ENCODE assay signal across 30 cellular contexts in genomic region chr6:34583861-34584604, GRCh38. TPM values are rescaled to one million over a fixed set of nuclear protein-coding genes. Genes with fewer than 3 reads are reported as not detected.
A peak's percentile ranks its signal among the peaks of the same experiment; 100 is the strongest.
DNase-seq lines count a peak whose midpoint lies in the region; ATAC-seq and TF ChIP-seq lines count a peak whose summit lies in the region.
"Had no signal": no experiment of that assay in that cellular context is flagged by ENCODE, and none has a peak within 500 bp of the region (broad histone marks: within the 10 kb centered on the region; RNA-seq: fewer than 3 reads in every experiment).

No MANE protein-coding gene starts in this region.

- no peaks in the 10 kb centered on the region for H3K36me3 Mint-ChIP-seq in activated CD4-positive, alpha-beta T cell treated with anti-CD3 and anti-CD28 coated beads, Interleukin-2, amount 10 ng/mL, durations not matched to agents 7 days and 5 days (ENCODE audit: low read depth)
- no peaks in the 10 kb centered on the region for H3K36me3 Mint-ChIP-seq in CD4-positive, CD25-positive, alpha-beta regulatory T cell
- H3K36me3 Mint-ChIP-seq in activated T-helper 2 cell treated with anti-CD3 and anti-CD28 coated beads, Interferon-gamma antibody, Interleukin-2, Interleukin-4, amounts not matched to agents 10 μg/mL and 5 μg/mL and 100 μg/mL, durations not matched to agents 14 hours and 24 hours and 36 hours (ENCODE audit: low read depth) = no peaks in the 10 kb centered on the region
- H3K36me3 Mint-ChIP-seq: naive thymus-derived CD4-positive, alpha-beta T cell; WTC11 had no signal

- in situ Hi-C loops in GM13976 (cut with MboI; ENCODE audit: low sequenced_read_pairs, unreplicated experiment) = no loop called here

- peak overlapping the region; percentile 34 for H3K27ac Mint-ChIP-seq in activated CD4-positive, alpha-beta T cell treated with anti-CD3 and anti-CD28 coated beads, Interleukin-2, amount 10 ng/mL, durations not matched to agents 7 days and 5 days
- peak overlapping the region; percentile 15 to 64 (median 61) for H3K27ac Mint-ChIP-seq in CD4-positive, CD25-positive, alpha-beta regulatory T cell
- peak overlapping the region; percentile 27 for H3K27ac Mint-ChIP-seq in activated T-helper 2 cell treated with anti-CD3 and anti-CD28 coated beads, Interferon-gamma antibody, Interleukin-2, Interleukin-4, amounts not matched to agents 10 μg/mL and 5 μg/mL and 100 μg/mL, durations not matched to agents 14 hours and 24 hours and 36 hours
- H3K27ac Mint-ChIP-seq: activated CD8-positive, alpha-beta memory T cell treated with anti-CD3 and anti-CD28 coated beads, Interleukin-2, amount 10 ng/mL, durations not matched to agents 7 days and 5 days; dendritic cell treated with granulocyte-macrophage colony-stimulating factor and Interleukin-4, amounts not matched to agents 40 ng/mL and 50 ng/mL, for 4 days had no signal

- H3K9me3 ChIP-seq in CD4-positive, CD25-positive, alpha-beta regulatory T cell (ENCODE audit: control insufficient read depth in 2 of 2, low read length in 2 of 2) = no peaks in the 10 kb centered on the region
- no peaks in the 10 kb centered on the region for H3K9me3 ChIP-seq in prostate gland
- H3K9me3 ChIP-seq: esophagus muscularis mucosa, heart left ventricle, Peyer's patch had no signal

- no peaks in the 10 kb centered on the region for H3K4me1 ChIP-seq in CD4-positive, CD25-positive, alpha-beta regulatory T cell (ENCODE audit: control insufficient read depth, insufficient read depth, low read length, poor library complexity, severe bottlenecking)
- no peaks in the 10 kb centered on the region for H3K4me1 ChIP-seq in prostate gland (replicated peaks)
- H3K4me1 ChIP-seq: foreskin keratinocyte, Peyer's patch had no signal

- no peaks in the 10 kb centered on the region for H3K27me3 ChIP-seq in CD4-positive, CD25-positive, alpha-beta regulatory T cell (ENCODE audit: control insufficient read depth, insufficient read depth, low read length)
- no peaks in the 10 kb centered on the region for H3K27me3 ChIP-seq in prostate gland (replicated peaks; ENCODE audit: insufficient read depth)
- H3K27me3 ChIP-seq: esophagus muscularis mucosa, foreskin keratinocyte, heart left ventricle, Peyer's patch had no signal

- H3K4me3 Mint-ChIP-seq in activated CD4-positive, alpha-beta T cell treated with anti-CD3 and anti-CD28 coated beads, Interleukin-2, amount 10 ng/mL, durations not matched to agents 7 days and 5 days = no peak overlapping the region
- no peak overlapping the region for H3K4me3 Mint-ChIP-seq in CD4-positive, CD25-positive, alpha-beta regulatory T cell
- H3K4me3 Mint-ChIP-seq in activated T-helper 2 cell treated with anti-CD3 and anti-CD28 coated beads, Interferon-gamma antibody, Interleukin-2, Interleukin-4, amounts not matched to agents 10 μg/mL and 5 μg/mL and 100 μg/mL, durations not matched to agents 14 hours and 24 hours and 36 hours (ENCODE audit: low read depth) = no peak overlapping the region
- H3K4me3 Mint-ChIP-seq: activated CD8-positive, alpha-beta memory T cell treated with anti-CD3 and anti-CD28 coated beads, Interleukin-2, amount 10 ng/mL, durations not matched to agents 7 days and 5 days; dendritic cell treated with granulocyte-macrophage colony-stimulating factor and Interleukin-4, amounts not matched to agents 40 ng/mL and 50 ng/mL, for 4 days; naive thymus-derived CD4-positive, alpha-beta T cell; stimulated activated naive B cell treated with anti-CD40 and anti-IgM and Interleukin-4, amounts not matched to agents 10 μg/mL and 1 μg/mL and 100 μg/mL, for 72 hours; WTC11 had no signal

- WGBS in prostate gland = 60% methylated on average over 5 of the region's 5 CpGs

- DNase-seq in activated CD4-positive, alpha-beta T cell treated with anti-CD3 and anti-CD28 coated beads, Interleukin-2, amount 10 ng/mL, durations not matched to agents 7 days and 5 days = no peak
- no peak for DNase-seq in activated CD4-positive, alpha-beta T cell treated with anti-CD3 and anti-CD28 coated beads for 48 hours
- no peak for DNase-seq in CD4-positive, CD25-positive, alpha-beta regulatory T cell
- DNase-seq in activated T-helper 2 cell treated with anti-CD3 and anti-CD28 coated beads, Interferon-gamma antibody, Interleukin-2, Interleukin-4, amounts not matched to agents 10 μg/mL and 5 μg/mL and 100 μg/mL, durations not matched to agents 14 hours and 24 hours and 36 hours (ENCODE audit: low spot score) = no peak
- DNase-seq in mesenteric fat pad (ENCODE audit: low spot score) = peak; percentile 81
- no peak for DNase-seq in prostate gland (ENCODE audit: low spot score)
- DNase-seq in GM13976 (ENCODE audit: low spot score) = no peak
- DNase-seq: activated CD8-positive, alpha-beta memory T cell treated with anti-CD3 and anti-CD28 coated beads, Interleukin-2, amount 10 ng/mL, durations not matched to agents 7 days and 5 days; central memory CD4-positive, alpha-beta T cell; foreskin keratinocyte; heart left ventricle; kidney glomerular epithelial cell; naive thymus-derived CD4-positive, alpha-beta T cell; NCI-H1092 treated with DMSO at 0.1 percent for 48 hours; NCI-H1694 treated with DMSO at 0.1 percent for 48 hours; NCI-H82; SIG-M5; stimulated activated naive B cell treated with anti-CD40 and anti-IgM and Interleukin-4, amounts not matched to agents 10 μg/mL and 1 μg/mL and 100 μg/mL, for 72 hours had no signal

- H3K4me3 ChIP-seq in CD4-positive, CD25-positive, alpha-beta regulatory T cell (ENCODE audit: low read depth, low read length) = no peak overlapping the region
- no peak overlapping the region for H3K4me3 ChIP-seq in prostate gland
- H3K4me3 ChIP-seq: esophagus muscularis mucosa, GM23248, heart left ventricle, Peyer's patch had no signal

- H3K36me3 ChIP-seq in CD4-positive, CD25-positive, alpha-beta regulatory T cell (ENCODE audit: control insufficient read depth, insufficient read depth, low read length) = peaks cover 26% of the 10 kb centered on the region
- no peaks in the 10 kb centered on the region for H3K36me3 ChIP-seq in prostate gland

- H3K4me1 Mint-ChIP-seq in activated CD4-positive, alpha-beta T cell treated with anti-CD3 and anti-CD28 coated beads, Interleukin-2, amount 10 ng/mL, durations not matched to agents 7 days and 5 days = no peaks in the 10 kb centered on the region
- H3K4me1 Mint-ChIP-seq in CD4-positive, CD25-positive, alpha-beta regulatory T cell = peaks cover 0 to 5% (median 2%) of the 10 kb centered on the region in 4 donors
- H3K4me1 Mint-ChIP-seq in activated T-helper 2 cell treated with anti-CD3 and anti-CD28 coated beads, Interferon-gamma antibody, Interleukin-2, Interleukin-4, amounts not matched to agents 10 μg/mL and 5 μg/mL and 100 μg/mL, durations not matched to agents 14 hours and 24 hours and 36 hours (ENCODE audit: low read depth) = peaks cover 9% of the 10 kb centered on the region
- H3K4me1 Mint-ChIP-seq: activated CD8-positive, alpha-beta memory T cell treated with anti-CD3 and anti-CD28 coated beads, Interleukin-2, amount 10 ng/mL, durations not matched to agents 7 days and 5 days had no signal

- H3K9me3 Mint-ChIP-seq in activated CD4-positive, alpha-beta T cell treated with anti-CD3 and anti-CD28 coated beads, Interleukin-2, amount 10 ng/mL, durations not matched to agents 7 days and 5 days = no peaks in the 10 kb centered on the region
- no peaks in the 10 kb centered on the region for H3K9me3 Mint-ChIP-seq in CD4-positive, CD25-positive, alpha-beta regulatory T cell
- H3K9me3 Mint-ChIP-seq in activated T-helper 2 cell treated with anti-CD3 and anti-CD28 coated beads, Interferon-gamma antibody, Interleukin-2, Interleukin-4, amounts not matched to agents 10 μg/mL and 5 μg/mL and 100 μg/mL, durations not matched to agents 14 hours and 24 hours and 36 hours = no peaks in the 10 kb centered on the region
- H3K9me3 Mint-ChIP-seq: dendritic cell treated with granulocyte-macrophage colony-stimulating factor and Interleukin-4, amounts not matched to agents 40 ng/mL and 50 ng/mL, for 4 days; naive thymus-derived CD4-positive, alpha-beta T cell; stimulated activated naive B cell treated with anti-CD40 and anti-IgM and Interleukin-4, amounts not matched to agents 10 μg/mL and 1 μg/mL and 100 μg/mL, for 72 hours; WTC11 had no signal

- no peaks in the 10 kb centered on the region for H3K27me3 Mint-ChIP-seq in activated CD4-positive, alpha-beta T cell treated with anti-CD3 and anti-CD28 coated beads, Interleukin-2, amount 10 ng/mL, durations not matched to agents 7 days and 5 days
- H3K27me3 Mint-ChIP-seq in CD4-positive, CD25-positive, alpha-beta regulatory T cell = no peaks in the 10 kb centered on the region
- H3K27me3 Mint-ChIP-seq in activated T-helper 2 cell treated with anti-CD3 and anti-CD28 coated beads, Interferon-gamma antibody, Interleukin-2, Interleukin-4, amounts not matched to agents 10 μg/mL and 5 μg/mL and 100 μg/mL, durations not matched to agents 14 hours and 24 hours and 36 hours (ENCODE audit: low read depth) = no peaks in the 10 kb centered on the region
- H3K27me3 Mint-ChIP-seq: activated CD8-positive, alpha-beta memory T cell treated with anti-CD3 and anti-CD28 coated beads, Interleukin-2, amount 10 ng/mL, durations not matched to agents 7 days and 5 days; dendritic cell treated with granulocyte-macrophage colony-stimulating factor and Interleukin-4, amounts not matched to agents 40 ng/mL and 50 ng/mL, for 4 days; naive thymus-derived CD4-positive, alpha-beta T cell; stimulated activated naive B cell treated with anti-CD40 and anti-IgM and Interleukin-4, amounts not matched to agents 10 μg/mL and 1 μg/mL and 100 μg/mL, for 72 hours had no signal

- POLR2A ChIA-PET in activated CD4-positive, alpha-beta T cell treated with anti-CD3 and anti-CD28 coated beads, Interleukin-2, amount 10 ng/mL, durations not matched to agents 7 days and 5 days (lab: Charles Lee) = no interaction called here

- CTCF ChIA-PET in activated CD4-positive, alpha-beta T cell treated with anti-CD3 and anti-CD28 coated beads, Interleukin-2, amount 10 ng/mL, durations not matched to agents 7 days and 5 days (lab: Charles Lee) = interaction anchor here (0.6 kb wide), 1 partner anchor 15 kb away, joined by 3 read pairs; no protein-coding TSS in a partner anchor

- TF ChIP-seq POLR2A in prostate gland (IDR thresholded peaks at IDR 0.05) = no peak

- no peak for ATAC-seq in CD4-positive, CD25-positive, alpha-beta regulatory T cell (ENCODE audit: low read depth in 2 of 2)
- ATAC-seq in GM21390 (IDR thresholded peaks at IDR 0.05; ENCODE audit: unreplicated experiment) = no peak
- ATAC-seq: activated CD8-positive, alpha-beta memory T cell treated with anti-CD3 and anti-CD28 coated beads, Interleukin-2, amount 10 ng/mL, durations not matched to agents 7 days and 5 days; foreskin keratinocyte; heart left ventricle had no signal

- no peak for TF ChIP-seq CTCF in prostate gland (IDR thresholded peaks at IDR 0.05)
- TF ChIP-seq CTCF in GM13976 (IDR thresholded peaks at IDR 0.05; ENCODE audit: borderline replicate concordance, control extremely low read depth, extremely low read depth, insufficient read depth, missing control alignments) = no peak

- no peak overlapping the region for H3K27ac ChIP-seq in CD4-positive, CD25-positive, alpha-beta regulatory T cell (ENCODE audit: insufficient read depth, low read length, poor library complexity, severe bottlenecking)
- no peak overlapping the region for H3K27ac ChIP-seq in prostate gland
- H3K27ac ChIP-seq: foreskin keratinocyte, GM23248, heart left ventricle, Peyer's patch had no signal

- intact Hi-C loops in activated T-helper 2 cell treated with anti-CD3 and anti-CD28 coated beads, Interferon-gamma antibody, Interleukin-2, Interleukin-4, amounts not matched to agents 10 μg/mL and 5 μg/mL and 100 μg/mL, durations not matched to agents 14 hours and 24 hours and 36 hours (cut with micrococcal nuclease) = no loop called here
- intact Hi-C loops in prostate gland (cut with DNase I) = no loop called here

RNA-seq across cellular contexts. Expression of gene SPDEF, which starts 27.9 kb away (rescaled TPM):
- total RNA-seq in activated CD4-positive, alpha-beta T cell treated with anti-CD3 and anti-CD28 coated beads, Interleukin-2, amount 10 ng/mL, durations not matched to agents 7 days and 5 days = not detected
- total RNA-seq in CD4-positive, CD25-positive, alpha-beta regulatory T cell = 0.35 TPM
- not detected for polyA plus RNA-seq in CD4-positive, CD25-positive, alpha-beta regulatory T cell
- total RNA-seq in activated T-helper 2 cell treated with anti-CD3 and anti-CD28 coated beads, Interferon-gamma antibody, Interleukin-2, Interleukin-4, amounts not matched to agents 10 μg/mL and 5 μg/mL and 100 μg/mL, durations not matched to agents 14 hours and 24 hours and 36 hours = 0.09 and 0.16 TPM in 2 replicates
- total RNA-seq in mesenteric fat pad (0.16 TPM), prostate gland (100 to 1,000 TPM; 165 to 738 TPM)
- total RNA-seq: A172, Daoy, esophagus muscularis mucosa, foreskin keratinocyte, GM23248, M059J, NCI-H460, renal cortical epithelial cell, temporal lobe had no signal
- polyA plus RNA-seq: GM23248; naive thymus-derived CD4-positive, alpha-beta T cell had no signal

Comparison
In these comparisons a context has a peak if more than half of its experiments do, and no peak if none do; other contexts are left out.
1. RNA of gene SPDEF, which starts 27.9 kb away (total RNA-seq): 165 to 738 TPM in prostate gland; 0.35 TPM in CD4-positive, CD25-positive, alpha-beta regulatory T cell (single experiment), 0.16 TPM in mesenteric fat pad (single experiment), 0.09 to 0.16 TPM in activated T-helper 2 cell treated with anti-CD3 and anti-CD28 coated beads, Interferon-gamma antibody, Interleukin-2, Interleukin-4, amounts not matched to agents 10 μg/mL and 5 μg/mL and 100 μg/mL, durations not matched to agents 14 hours and 24 hours and 36 hours and not detected in activated CD4-positive, alpha-beta T cell treated with anti-CD3 and anti-CD28 coated beads, Interleukin-2, amount 10 ng/mL, durations not matched to agents 7 days and 5 days; every median in the first group is over 100 times any median in the second.
2. Peak in every context shown above with its lines, with median percentiles within 50 percentile points of each other: H3K27ac Mint-ChIP-seq.